In genomic region chr9:129889936-129890717, GRCh38 we compare ENCODE assay signal across 9 cellular contexts. TPM values are rescaled to one million over a fixed set of nuclear protein-coding genes. Genes with fewer than 3 reads are reported as not detected.
DNase-seq lines count a peak whose midpoint lies in the region; ATAC-seq and TF ChIP-seq lines count a peak whose summit lies in the region.
"Had no signal": no experiment of that assay in that cellular context is flagged by ENCODE, and none has a peak within 500 bp of the region (broad histone marks: within the 10 kb centered on the region; RNA-seq: fewer than 3 reads in every experiment).

No MANE protein-coding gene starts in this region.

- H3K4me3 ChIP-seq in HUES48 (ENCODE audit: low read depth, low read length): peak overlapping the region; percentile 54
- H3K4me3 ChIP-seq in left ventricle myocardium inferior: peak overlapping the region; percentile 17
- H3K4me3 ChIP-seq: cardiac muscle cell had no signal

- no peaks in the 10 kb centered on the region for H3K27me3 ChIP-seq in HUES48 (ENCODE audit: control insufficient read depth, insufficient read depth, low read length)
- no peaks in the 10 kb centered on the region for H3K27me3 ChIP-seq in left ventricle myocardium inferior (ENCODE audit: low read depth)
- H3K27me3 ChIP-seq: cardiac muscle cell had no signal

- no peak overlapping the region for H3K9ac ChIP-seq in HUES48 (ENCODE audit: low read depth, low read length)

- ATAC-seq in GM19463 (IDR thresholded peaks at IDR 0.05; ENCODE audit: unreplicated experiment): no peak

- DNase-seq in activated CD4-positive, alpha-beta T cell treated with anti-CD3 and anti-CD28 coated beads, Interleukin-2, amount 50 U/mL, for 4 hours: peak; percentile 73 to 79
- no peak for DNase-seq in left ventricle myocardium inferior
- DNase-seq in stimulated activated CD8-positive, alpha-beta memory T cell treated with anti-CD3 and anti-CD28 coated beads, Interleukin-4, amount 100 ng/mL, for 4 hours (ENCODE audit: low read depth in 2 of 2, low spot score in 1 of 2): peak; percentile 46 to 60
- DNase-seq in NCI-H1436 (lab: John Stamatoyannopoulos, UW): no peak
- DNase-seq in NCI-H82 treated with DMSO at 0.1 percent for 48 hours (lab: John Stamatoyannopoulos, UW; ENCODE audit: unreplicated experiment): no peak
- no peak for DNase-seq in NCI-H748 (lab: John Stamatoyannopoulos, UW; ENCODE audit: unreplicated experiment)

- H3K36me3 ChIP-seq in HUES48 (ENCODE audit: control insufficient read depth, insufficient read depth, low read length) (0 out of 2 replicates have a peak, but pooled peaks cover 5% of the 10 kb centered on the region), left ventricle myocardium inferior (peaks cover 17% of the 10 kb centered on the region)

- H3K9me3 ChIP-seq in HUES48 (ENCODE audit: control insufficient read depth, insufficient read depth, low read length) (no peaks in the 10 kb centered on the region), left ventricle myocardium inferior (replicated peaks) (no peaks in the 10 kb centered on the region)

- intact Hi-C loops in left ventricle myocardium inferior (cut with micrococcal nuclease): loop anchor here (10.0 kb wide), 1 partner anchor 345 kb away; no protein-coding TSS in a partner anchor

- H3K4me1 ChIP-seq in HUES48 (ENCODE audit: control insufficient read depth, insufficient read depth, low read length) (peaks cover 24% of the 10 kb centered on the region), left ventricle myocardium inferior (peaks cover 41% of the 10 kb centered on the region)

- no peak for TF ChIP-seq CTCF in left ventricle myocardium inferior (IDR thresholded peaks at IDR 0.05; ENCODE audit: borderline replicate concordance)

- peak overlapping the region; percentile 74 for H3K27ac ChIP-seq in HUES48 (ENCODE audit: low read depth, low read length)
- peak overlapping the region; percentile 92 for H3K27ac ChIP-seq in left ventricle myocardium inferior (replicated peaks)
- H3K27ac ChIP-seq: cardiac muscle cell had no signal

RNA-seq across cellular contexts. Expression of gene USP20, which starts 54.9 kb away (rescaled TPM):
- 13.2 TPM for total RNA-seq in left ventricle myocardium inferior

RNA-seq across cellular contexts. Expression of gene C9orf78, which starts 55.1 kb away (rescaled TPM):
- 30.0 TPM for total RNA-seq in left ventricle myocardium inferior

Comparison
In these comparisons a context has a peak if more than half of its experiments do, and no peak if none do; other contexts are left out.
1. DNase-seq: peak in activated CD4-positive, alpha-beta T cell treated with anti-CD3 and anti-CD28 coated beads, Interleukin-2, amount 50 U/mL, for 4 hours (2 of 2) and stimulated activated CD8-positive, alpha-beta memory T cell treated with anti-CD3 and anti-CD28 coated beads, Interleukin-4, amount 100 ng/mL, for 4 hours (2 of 2); none in left ventricle myocardium inferior (single experiment), NCI-H1436 (single experiment), NCI-H82 treated with DMSO at 0.1 percent for 48 hours (single experiment) and NCI-H748 (single experiment).